1 cellular context compared by ENCODE assay signal in the genomic region with DNA sequence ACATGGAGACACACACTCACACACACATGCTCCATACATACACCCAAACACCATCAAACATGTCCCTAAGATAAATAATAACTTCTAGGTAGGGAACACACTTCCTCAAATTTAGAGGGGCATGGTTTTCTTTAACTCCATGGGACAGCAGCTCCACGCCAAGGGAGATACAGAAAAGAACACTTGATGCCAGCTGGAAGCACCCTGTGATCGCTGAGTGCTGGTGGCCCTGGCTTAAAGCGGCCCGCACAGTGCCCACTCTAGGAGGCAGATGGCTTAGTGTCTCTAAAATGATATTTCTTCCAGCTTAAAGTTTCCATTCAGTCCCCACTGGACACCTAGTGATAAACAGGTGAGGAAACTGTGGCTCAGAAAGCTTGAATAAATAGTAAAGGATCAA.
TF ChIP-seq lines count a peak whose summit lies in the region.

No MANE protein-coding gene starts in this region.

TF ChIP-seq in H1, 55 proteins besides CTCF, POLR2A, EP300 and RAD21 (continued from another document):
- TF ChIP-seq ATF2 (IDR thresholded peaks at IDR 0.05; ENCODE audit: low read length) (no peak), CEBPB (IDR thresholded peaks at IDR 0.05; ENCODE audit: low read depth, low read length) (no peak)
